Comparison of ENCODE assay signal across 8 cellular contexts in genomic region chr17:81860756-81861568, GRCh38. TPM values are rescaled to one million over a fixed set of nuclear protein-coding genes. Genes with fewer than 3 reads are reported as not detected.
DNase-seq lines count a peak whose midpoint lies in the region; ATAC-seq lines count a peak whose summit lies in the region.

No MANE protein-coding gene starts in this region.

- peak; percentile 84 for ATAC-seq in GM19351 (IDR thresholded peaks at IDR 0.05; ENCODE audit: unreplicated experiment)
- ATAC-seq in HG03520 (IDR thresholded peaks at IDR 0.05; ENCODE audit: unreplicated experiment): peak; percentile 78
- ATAC-seq in left colon: peak; percentile 77

- peaks cover 38% of the 10 kb centered on the region for H3K36me3 Mint-ChIP-seq in activated CD4-positive, alpha-beta T cell treated with anti-CD3 and anti-CD28 coated beads, Interleukin-2, amount 10 ng/mL, durations not matched to agents 7 days and 5 days (ENCODE audit: low read depth)

- DNase-seq in C1 segment of cervical spinal cord (lab: John Stamatoyannopoulos, UW) (peak; percentile 96 to 100 (median 100)), NCI-H526 treated with DMSO at 0.1 percent for 48 hours (lab: John Stamatoyannopoulos, UW) (peak; percentile 99), cortex of kidney (lab: John Stamatoyannopoulos, UW) (peak; percentile 97), left colon (peak; percentile 98 to 100)
- DNase-seq in activated CD4-positive, alpha-beta T cell treated with anti-CD3 and anti-CD28 coated beads, Interleukin-2, amount 10 ng/mL, durations not matched to agents 7 days and 5 days: peak; percentile 99
- peak; percentile 99 for DNase-seq in stimulated activated CD4-positive, alpha-beta T cell treated with anti-CD3 and anti-CD28 coated beads, Interleukin-1b, Interleukin-23, amount 100 ng/mL, for 4 hours (ENCODE audit: low read depth in 2 of 2)

- H3K27ac Mint-ChIP-seq in activated CD4-positive, alpha-beta T cell treated with anti-CD3 and anti-CD28 coated beads, Interleukin-2, amount 10 ng/mL, durations not matched to agents 7 days and 5 days: peak overlapping the region; percentile 97

- H3K9me3 Mint-ChIP-seq in activated CD4-positive, alpha-beta T cell treated with anti-CD3 and anti-CD28 coated beads, Interleukin-2, amount 10 ng/mL, durations not matched to agents 7 days and 5 days: no peaks in the 10 kb centered on the region

- no peaks in the 10 kb centered on the region for H3K27me3 Mint-ChIP-seq in activated CD4-positive, alpha-beta T cell treated with anti-CD3 and anti-CD28 coated beads, Interleukin-2, amount 10 ng/mL, durations not matched to agents 7 days and 5 days

- POLR2A ChIA-PET in activated CD4-positive, alpha-beta T cell treated with anti-CD3 and anti-CD28 coated beads, Interleukin-2, amount 10 ng/mL, durations not matched to agents 7 days and 5 days (lab: Charles Lee): interaction anchor here (0.6 kb wide), 1 partner anchor 269 kb away, joined by 3 read pairs; no protein-coding TSS in a partner anchor

- intact Hi-C loops in left colon (cut with DNase I, micrococcal nuclease): no loop called here

- H3K4me3 Mint-ChIP-seq in activated CD4-positive, alpha-beta T cell treated with anti-CD3 and anti-CD28 coated beads, Interleukin-2, amount 10 ng/mL, durations not matched to agents 7 days and 5 days: peak overlapping the region; percentile 93

- CTCF ChIA-PET in activated CD4-positive, alpha-beta T cell treated with anti-CD3 and anti-CD28 coated beads, Interleukin-2, amount 10 ng/mL, durations not matched to agents 7 days and 5 days (lab: Charles Lee): interaction anchor here (0.5 to 1.6 kb wide), 3 partner anchors 9 to 23 kb away, joined by 3 to 11 read pairs (median 3); partner anchors contain the start of gene ARHGDIA

- H3K4me1 Mint-ChIP-seq in activated CD4-positive, alpha-beta T cell treated with anti-CD3 and anti-CD28 coated beads, Interleukin-2, amount 10 ng/mL, durations not matched to agents 7 days and 5 days: peaks cover 44% of the 10 kb centered on the region

RNA-seq across cellular contexts. Expression of gene P4HB, which starts 0.6 kb away (rescaled TPM):
- 100 to 1,000 TPM; 420 to 499 TPM for total RNA-seq in activated CD4-positive, alpha-beta T cell treated with anti-CD3 and anti-CD28 coated beads, Interleukin-2, amount 10 ng/mL, durations not matched to agents 7 days and 5 days
- 100 to 1,000 TPM; 560 to 669 TPM for total RNA-seq in left colon

RNA-seq across cellular contexts. Expression of gene ARHGDIA, which starts 10.2 kb away (rescaled TPM):
- 100 to 1,000 TPM; 654 to 714 TPM for total RNA-seq in activated CD4-positive, alpha-beta T cell treated with anti-CD3 and anti-CD28 coated beads, Interleukin-2, amount 10 ng/mL, durations not matched to agents 7 days and 5 days
- total RNA-seq in left colon: 100 to 1,000 TPM; 447 to 500 TPM

RNA-seq across cellular contexts. Expression of gene PPP1R27, which starts 26.1 kb away (rescaled TPM):
- not detected for total RNA-seq in activated CD4-positive, alpha-beta T cell treated with anti-CD3 and anti-CD28 coated beads, Interleukin-2, amount 10 ng/mL, durations not matched to agents 7 days and 5 days
- total RNA-seq in left colon: not detected

RNA-seq across cellular contexts. Expression of gene MCRIP1, which starts 27.9 kb away (rescaled TPM):
- total RNA-seq in activated CD4-positive, alpha-beta T cell treated with anti-CD3 and anti-CD28 coated beads, Interleukin-2, amount 10 ng/mL, durations not matched to agents 7 days and 5 days: 10 to 100 TPM; 45.7 to 47.8 TPM
- total RNA-seq in left colon: 10 to 100 TPM; 16.4 to 30.4 TPM

RNA-seq across cellular contexts. Expression of gene ALYREF, which starts 30.4 kb away (rescaled TPM):
- 100 to 1,000 TPM; 197 to 221 TPM for total RNA-seq in activated CD4-positive, alpha-beta T cell treated with anti-CD3 and anti-CD28 coated beads, Interleukin-2, amount 10 ng/mL, durations not matched to agents 7 days and 5 days
- 10 to 100 TPM; 43.9 to 69.8 TPM for total RNA-seq in left colon

Comparison
In these comparisons a context has a peak if more than half of its experiments do, and no peak if none do; other contexts are left out.
1. Peak in every context shown above with its lines: DNase-seq and ATAC-seq.